11 cellular contexts compared by ENCODE assay signal in the genomic region with DNA sequence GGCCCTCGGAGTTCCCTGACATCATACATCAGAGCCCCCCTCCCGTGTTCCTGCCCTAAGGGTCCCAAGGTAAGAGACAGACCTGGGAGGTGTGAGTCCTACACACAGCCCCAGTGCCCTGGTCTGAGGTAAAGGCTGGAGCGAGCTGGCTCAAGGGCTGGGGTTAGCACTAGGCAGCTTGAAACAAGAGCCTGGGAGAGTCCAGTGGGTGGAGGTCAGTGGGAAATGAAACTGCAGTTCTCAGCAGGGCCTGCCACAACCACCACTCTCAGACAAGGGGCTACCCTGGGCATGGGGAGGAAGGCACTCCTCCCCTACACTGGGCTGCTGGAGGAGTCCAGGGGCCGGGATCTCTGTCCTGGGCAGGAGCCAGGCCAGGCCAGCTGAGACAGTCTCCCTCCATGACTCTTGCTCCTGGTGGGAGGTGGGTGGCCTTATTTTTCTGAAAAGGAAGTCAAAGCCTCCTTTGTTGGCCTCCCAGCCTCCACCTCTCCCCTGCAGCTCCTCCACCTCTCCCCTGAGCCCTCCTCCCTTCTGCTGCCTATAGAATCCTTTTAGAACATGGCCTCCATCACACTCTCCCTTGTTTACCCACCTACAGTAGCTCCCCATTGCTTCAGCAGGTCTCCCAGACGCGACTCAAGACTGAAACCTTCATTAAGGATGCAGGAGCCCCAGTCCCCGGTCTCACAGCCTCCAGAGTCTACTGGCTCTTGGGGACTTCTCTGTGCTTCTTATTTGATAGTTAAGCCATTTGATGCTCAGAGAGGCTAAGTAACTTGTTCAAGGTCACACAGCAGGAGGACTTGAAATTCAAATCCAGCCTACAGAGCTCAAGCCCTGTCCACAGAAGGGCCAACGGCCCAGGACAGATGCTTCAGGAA. TPM values are rescaled to one million over a fixed set of nuclear protein-coding genes. Genes with fewer than 3 reads are reported as not detected.
DNase-seq lines count a peak whose midpoint lies in the region; ATAC-seq and TF ChIP-seq lines count a peak whose summit lies in the region.
"Had no signal": no experiment of that assay in that cellular context is flagged by ENCODE, and none has a peak within 500 bp of the region (broad histone marks: within the 10 kb centered on the region; RNA-seq: fewer than 3 reads in every experiment).

No MANE protein-coding gene starts in this region.

- H3K27me3 Mint-ChIP-seq in activated CD4-positive, alpha-beta T cell treated with anti-CD3 and anti-CD28 coated beads for 36 hours, result no peaks in the 10 kb centered on the region
- H3K27me3 Mint-ChIP-seq in activated CD8-positive, alpha-beta T cell treated with anti-CD3 and anti-CD28 coated beads, Interleukin-2, amount 10 ng/mL, durations not matched to agents 7 days and 5 days (ENCODE audit: low read depth), result peaks cover 10% of the 10 kb centered on the region
- no peaks in the 10 kb centered on the region for H3K27me3 Mint-ChIP-seq in stimulated activated naive CD8-positive, alpha-beta T cell treated with anti-CD3 and anti-CD28 coated beads, Interleukin-15, amount 100 ng/mL, for 72 hours
- H3K27me3 Mint-ChIP-seq in Calu3 (ENCODE audit: unreplicated experiment) (peaks cover 19% of the 10 kb centered on the region), HFFc6 (ENCODE audit: insufficient read depth) (peaks cover 18% of the 10 kb centered on the region)

- BruUV-seq in Calu3 (replicated peaks; lab: Mats Ljungman, UMichigan), result no TSS peak

- intact Hi-C loops in activated CD4-positive, alpha-beta T cell treated with anti-CD3 and anti-CD28 coated beads for 36 hours (cut with DNase I, micrococcal nuclease), result no loop called here
- intact Hi-C loops in Calu3 (cut with micrococcal nuclease; ENCODE audit: unreplicated experiment), result no loop called here

- DNase-seq in activated CD4-positive, alpha-beta T cell treated with anti-CD3 and anti-CD28 coated beads for 36 hours, result peak; percentile 18
- DNase-seq in activated CD4-positive, alpha-beta T cell treated with anti-CD3 and anti-CD28 coated beads for 4 hours, result no peak
- DNase-seq in activated CD8-positive, alpha-beta T cell treated with anti-CD3 and anti-CD28 coated beads, Interleukin-2, amount 10 ng/mL, durations not matched to agents 7 days and 5 days, result no peak
- peak; percentile 23 for DNase-seq in left lobe of liver (ENCODE audit: low spot score)
- DNase-seq in stimulated activated naive CD8-positive, alpha-beta T cell treated with anti-CD3 and anti-CD28 coated beads, Interleukin-15, amount 100 ng/mL, for 72 hours, result peak in 1 of 2 donors; percentile 7
- no peak for DNase-seq in Calu3
- DNase-seq in HFFc6, result no peak
- DNase-seq: cortex of kidney, NCI-H226, SJCRH30 had no signal

- CTCF ChIA-PET in activated CD4-positive, alpha-beta T cell treated with anti-CD3 and anti-CD28 coated beads for 36 hours (lab: Charles Lee), result interaction anchor here (0.6 to 0.9 kb wide), 2 partner anchors 149 to 1072 kb away, joined by 3 read pairs; no protein-coding TSS in a partner anchor
- CTCF ChIA-PET in activated CD8-positive, alpha-beta T cell treated with anti-CD3 and anti-CD28 coated beads, Interleukin-2, amount 10 ng/mL, durations not matched to agents 7 days and 5 days (lab: Charles Lee), result interaction anchor here (0.9 to 1.2 kb wide), 4 partner anchors 9 to 149 kb away, joined by 3 to 5 read pairs (median 4); no protein-coding TSS in a partner anchor
- CTCF ChIA-PET in Calu3 (lab: Charles Lee), result no interaction called here

- no peak for ATAC-seq in activated CD4-positive, alpha-beta T cell treated with anti-CD3 and anti-CD28 coated beads for 36 hours
- no peak for ATAC-seq in activated CD8-positive, alpha-beta T cell treated with anti-CD3 and anti-CD28 coated beads, Interleukin-2, amount 10 ng/mL, durations not matched to agents 7 days and 5 days
- ATAC-seq in left lobe of liver, result peak; percentile 57
- ATAC-seq in stimulated activated naive CD8-positive, alpha-beta T cell treated with anti-CD3 and anti-CD28 coated beads, Interleukin-15, amount 100 ng/mL, for 72 hours, result no peak
- ATAC-seq in HG02642 (IDR thresholded peaks at IDR 0.05; ENCODE audit: poor library complexity, unreplicated experiment), result no peak

- POLR2A ChIA-PET in activated CD4-positive, alpha-beta T cell treated with anti-CD3 and anti-CD28 coated beads for 36 hours (lab: Charles Lee), result no interaction called here
- POLR2A ChIA-PET in activated CD8-positive, alpha-beta T cell treated with anti-CD3 and anti-CD28 coated beads, Interleukin-2, amount 10 ng/mL, durations not matched to agents 7 days and 5 days (lab: Charles Lee), result interaction anchor here (0.7 to 0.8 kb wide), 3 partner anchors 12 to 147 kb away, joined by 3 read pairs; no protein-coding TSS in a partner anchor

- H3K9me3 Mint-ChIP-seq in activated CD4-positive, alpha-beta T cell treated with anti-CD3 and anti-CD28 coated beads for 36 hours (ENCODE audit: low read depth), result peaks cover 3% of the 10 kb centered on the region
- no peaks in the 10 kb centered on the region for H3K9me3 Mint-ChIP-seq in activated CD8-positive, alpha-beta T cell treated with anti-CD3 and anti-CD28 coated beads, Interleukin-2, amount 10 ng/mL, durations not matched to agents 7 days and 5 days (ENCODE audit: insufficient read depth)
- no peaks in the 10 kb centered on the region for H3K9me3 Mint-ChIP-seq in stimulated activated naive CD8-positive, alpha-beta T cell treated with anti-CD3 and anti-CD28 coated beads, Interleukin-15, amount 100 ng/mL, for 72 hours
- H3K9me3 Mint-ChIP-seq in Calu3 (ENCODE audit: low read depth, unreplicated experiment), result no peaks in the 10 kb centered on the region
- no peaks in the 10 kb centered on the region for H3K9me3 Mint-ChIP-seq in HFFc6

- peaks cover 52% of the 10 kb centered on the region for H3K4me1 Mint-ChIP-seq in activated CD4-positive, alpha-beta T cell treated with anti-CD3 and anti-CD28 coated beads for 36 hours
- peaks cover 40% of the 10 kb centered on the region for H3K4me1 Mint-ChIP-seq in activated CD8-positive, alpha-beta T cell treated with anti-CD3 and anti-CD28 coated beads, Interleukin-2, amount 10 ng/mL, durations not matched to agents 7 days and 5 days (ENCODE audit: low read depth)
- peaks cover 61% of the 10 kb centered on the region for H3K4me1 Mint-ChIP-seq in stimulated activated naive CD8-positive, alpha-beta T cell treated with anti-CD3 and anti-CD28 coated beads, Interleukin-15, amount 100 ng/mL, for 72 hours
- H3K4me1 Mint-ChIP-seq in Calu3 (ENCODE audit: low read depth, unreplicated experiment), result peaks cover 8% of the 10 kb centered on the region
- peaks cover 14% of the 10 kb centered on the region; the same call in 1 of the 2 replicates for H3K4me1 Mint-ChIP-seq in HFFc6 (ENCODE audit: low read depth)

- TF ChIP-seq CTCF in Calu3 (IDR thresholded peaks at IDR 0.05; ENCODE audit: unreplicated experiment) (no peak), HFFc6 (IDR thresholded peaks at IDR 0.05) (no peak)

- no peaks in the 10 kb centered on the region for H3K36me3 Mint-ChIP-seq in activated CD4-positive, alpha-beta T cell treated with anti-CD3 and anti-CD28 coated beads for 36 hours (ENCODE audit: low read depth)
- H3K36me3 Mint-ChIP-seq in activated CD8-positive, alpha-beta T cell treated with anti-CD3 and anti-CD28 coated beads, Interleukin-2, amount 10 ng/mL, durations not matched to agents 7 days and 5 days (ENCODE audit: low read depth), result no peaks in the 10 kb centered on the region
- H3K36me3 Mint-ChIP-seq in Calu3 (ENCODE audit: insufficient read depth, unreplicated experiment), result no peaks in the 10 kb centered on the region
- H3K36me3 Mint-ChIP-seq in HFFc6 (ENCODE audit: low read depth), result no peaks in the 10 kb centered on the region

- H3K4me3 Mint-ChIP-seq in activated CD4-positive, alpha-beta T cell treated with anti-CD3 and anti-CD28 coated beads for 36 hours, result no peak overlapping the region
- no peak overlapping the region for H3K4me3 Mint-ChIP-seq in activated CD8-positive, alpha-beta T cell treated with anti-CD3 and anti-CD28 coated beads, Interleukin-2, amount 10 ng/mL, durations not matched to agents 7 days and 5 days
- H3K4me3 Mint-ChIP-seq in stimulated activated naive CD8-positive, alpha-beta T cell treated with anti-CD3 and anti-CD28 coated beads, Interleukin-15, amount 100 ng/mL, for 72 hours, result no peak overlapping the region
- H3K4me3 Mint-ChIP-seq in Calu3 (ENCODE audit: low read depth, unreplicated experiment) (no peak overlapping the region), HFFc6 (no peak overlapping the region)

- H3K27ac Mint-ChIP-seq in activated CD4-positive, alpha-beta T cell treated with anti-CD3 and anti-CD28 coated beads for 36 hours, result peak overlapping the region; percentile 74
- H3K27ac Mint-ChIP-seq in activated CD8-positive, alpha-beta T cell treated with anti-CD3 and anti-CD28 coated beads, Interleukin-2, amount 10 ng/mL, durations not matched to agents 7 days and 5 days, result peak overlapping the region; percentile 94
- H3K27ac Mint-ChIP-seq in stimulated activated naive CD8-positive, alpha-beta T cell treated with anti-CD3 and anti-CD28 coated beads, Interleukin-15, amount 100 ng/mL, for 72 hours, result peak overlapping the region; percentile 43 to 98
- H3K27ac Mint-ChIP-seq in Calu3 (ENCODE audit: unreplicated experiment) (no peak overlapping the region), HFFc6 (no peak overlapping the region)

RNA-seq across cellular contexts. Expression of gene ZMIZ1, which starts 21.5 kb away (rescaled TPM):
- 10 to 100 TPM; 33.9 to 34.3 TPM for total RNA-seq in activated CD4-positive, alpha-beta T cell treated with anti-CD3 and anti-CD28 coated beads for 36 hours
- 10 to 100 TPM; 39.9 to 40.6 TPM for total RNA-seq in activated CD8-positive, alpha-beta T cell treated with anti-CD3 and anti-CD28 coated beads, Interleukin-2, amount 10 ng/mL, durations not matched to agents 7 days and 5 days
- total RNA-seq in left lobe of liver (15.0 TPM), Calu3 (2022) (20.3 and 23.5 TPM in 2 replicates)
- total RNA-seq in HFFc6 (2021; fragmentation: NEBNext Ultra II Directional; extraction: Animal tissue kit (Norgen Biotek cat#: 25700)), result 10 to 100 TPM; 38.6 to 60.3 (median 51.2) TPM

Comparison
In these comparisons a context has a peak if more than half of its experiments do, and no peak if none do; other contexts are left out.
1. DNase-seq: peak in activated CD4-positive, alpha-beta T cell treated with anti-CD3 and anti-CD28 coated beads for 36 hours (single experiment) and left lobe of liver (single experiment); none in activated CD4-positive, alpha-beta T cell treated with anti-CD3 and anti-CD28 coated beads for 4 hours (0 of 2), activated CD8-positive, alpha-beta T cell treated with anti-CD3 and anti-CD28 coated beads, Interleukin-2, amount 10 ng/mL, durations not matched to agents 7 days and 5 days (single experiment), Calu3 (single experiment) and HFFc6 (single experiment).
2. H3K27ac Mint-ChIP-seq: peak in activated CD4-positive, alpha-beta T cell treated with anti-CD3 and anti-CD28 coated beads for 36 hours (single experiment), activated CD8-positive, alpha-beta T cell treated with anti-CD3 and anti-CD28 coated beads, Interleukin-2, amount 10 ng/mL, durations not matched to agents 7 days and 5 days (single experiment) and stimulated activated naive CD8-positive, alpha-beta T cell treated with anti-CD3 and anti-CD28 coated beads, Interleukin-15, amount 100 ng/mL, for 72 hours (2 of 2); none in Calu3 (single experiment) and HFFc6 (single experiment).